In genomic region chr7:76516932-76517331, GRCh38 we compare ENCODE assay signal across 2 cellular contexts. TPM values are rescaled to one million over a fixed set of nuclear protein-coding genes. Genes with fewer than 3 reads are reported as not detected.
"Had no signal": no experiment of that assay in that cellular context is flagged by ENCODE, and none has a peak within 500 bp of the region (broad histone marks: within the 10 kb centered on the region; RNA-seq: fewer than 3 reads in every experiment).

No MANE protein-coding gene starts in this region.

RNA-seq across cellular contexts. Expression of gene SPDYE16, which starts 26.2 kb away (rescaled TPM):
- total RNA-seq: activated B cell treated with CpG ODN at 0.5 μM for 24 hours; activated CD4-positive, alpha-beta T cell treated with anti-CD3 and anti-CD28 coated beads, Interleukin-2, amount 10 ng/mL, durations not matched to agents 24 days and 14 days had no signal
